Comparison of ENCODE assay signal across 9 cellular contexts in the genomic region with DNA sequence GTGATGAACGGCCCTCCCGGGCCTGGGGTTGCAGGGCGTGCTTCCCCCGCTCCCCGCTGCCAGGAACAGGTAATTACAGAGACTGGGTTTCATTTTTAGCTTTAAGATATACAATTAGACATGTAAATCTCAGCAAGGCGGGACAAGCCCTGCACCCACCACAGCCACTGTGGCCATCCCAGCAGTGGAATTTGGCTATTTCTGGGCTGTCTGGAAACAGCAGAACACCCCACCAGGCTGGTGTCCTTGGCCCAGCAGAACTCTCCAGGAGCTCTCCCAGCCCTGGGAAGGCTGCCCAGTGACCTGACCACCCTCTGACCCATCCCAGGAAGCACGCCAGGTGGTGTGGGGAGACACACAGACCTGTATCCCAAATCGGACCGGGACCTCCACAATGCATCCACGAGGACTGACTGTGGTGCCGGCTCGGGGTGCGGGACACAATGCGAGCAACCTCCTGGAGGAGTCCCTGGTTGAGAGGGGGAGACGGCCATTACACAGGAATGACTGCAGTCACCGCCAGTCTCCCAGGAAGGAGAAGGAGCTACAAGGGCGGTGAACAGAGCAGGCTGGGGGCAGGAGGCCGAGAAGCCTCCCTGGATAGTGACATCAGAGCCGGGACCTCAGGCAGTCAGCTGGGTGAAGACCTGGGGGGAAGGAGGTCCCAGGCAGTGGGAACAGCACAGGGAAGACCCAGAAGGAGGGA. TPM values are rescaled to one million over a fixed set of nuclear protein-coding genes. Genes with fewer than 3 reads are reported as not detected.
DNase-seq lines count a peak whose midpoint lies in the region; ATAC-seq and TF ChIP-seq lines count a peak whose summit lies in the region.
"Had no signal": no experiment of that assay in that cellular context is flagged by ENCODE, and none has a peak within 500 bp of the region (broad histone marks: within the 10 kb centered on the region; RNA-seq: fewer than 3 reads in every experiment).

No MANE protein-coding gene starts in this region.

- H3K4me3 ChIP-seq in right lobe of liver: no peak overlapping the region

- POLR2A ChIA-PET in activated CD4-positive, alpha-beta memory T cell treated with anti-CD3 and anti-CD28 coated beads for 36 hours (lab: Charles Lee): interaction anchor here (1.5 to 2.2 kb wide), 2 partner anchors 8 to 9 kb away, joined by 3 to 6 read pairs; no protein-coding TSS in a partner anchor
- POLR2A ChIA-PET in activated CD4-positive, alpha-beta memory T cell treated with anti-CD3 and anti-CD28 coated beads, Interleukin-2, amount 10 ng/mL, durations not matched to agents 7 days and 5 days (lab: Charles Lee): interaction anchor here (1.4 kb wide), 1 partner anchor 9 kb away, joined by 8 read pairs; no protein-coding TSS in a partner anchor

- ATAC-seq in right lobe of liver: peak; percentile 47 to 70 (median 68)
- ATAC-seq in natural killer cell: no peak

- H3K27me3 Mint-ChIP-seq in activated CD4-positive, alpha-beta memory T cell treated with anti-CD3 and anti-CD28 coated beads for 36 hours: no peaks in the 10 kb centered on the region
- H3K27me3 Mint-ChIP-seq in activated CD4-positive, alpha-beta memory T cell treated with anti-CD3 and anti-CD28 coated beads, Interleukin-2, amount 10 ng/mL, durations not matched to agents 7 days and 5 days: no peaks in the 10 kb centered on the region
- H3K27me3 Mint-ChIP-seq in activated T-helper 1 cell treated with anti-CD3 and anti-CD28 coated beads, Interleukin-12 subunit alpha, Interleukin-12 subunit beta, Interleukin-2, Interleukin-4 antibody, amounts not matched to agents 30 ng/mL and 10 ng/mL and 1 ng/mL, durations not matched to agents 14 hours and 24 hours and 36 hours (ENCODE audit: insufficient read depth): no peaks in the 10 kb centered on the region
- no peaks in the 10 kb centered on the region for H3K27me3 Mint-ChIP-seq in natural killer cell (ENCODE audit: low read depth in 2 of 2)

- intact Hi-C loops in activated CD4-positive, alpha-beta memory T cell treated with anti-CD3 and anti-CD28 coated beads for 36 hours (cut with micrococcal nuclease): no loop called here
- intact Hi-C loops in activated T-helper 1 cell treated with anti-CD3 and anti-CD28 coated beads, Interleukin-12 subunit alpha, Interleukin-12 subunit beta, Interleukin-2, Interleukin-4 antibody, amounts not matched to agents 30 ng/mL and 10 ng/mL and 1 ng/mL, durations not matched to agents 14 hours and 24 hours and 36 hours (cut with micrococcal nuclease): no loop called here
- intact Hi-C loops in right lobe of liver (cut with DNase I) (no loop called here), natural killer cell (cut with micrococcal nuclease) (no loop called here)

- no peaks in the 10 kb centered on the region for H3K36me3 ChIP-seq in right lobe of liver

- no peak for TF ChIP-seq POLR2A in right lobe of liver (IDR thresholded peaks at IDR 0.05)

- peaks cover 4% of the 10 kb centered on the region for H3K36me3 Mint-ChIP-seq in activated CD4-positive, alpha-beta memory T cell treated with anti-CD3 and anti-CD28 coated beads for 36 hours
- peaks cover 55% of the 10 kb centered on the region for H3K36me3 Mint-ChIP-seq in activated CD4-positive, alpha-beta memory T cell treated with anti-CD3 and anti-CD28 coated beads, Interleukin-2, amount 10 ng/mL, durations not matched to agents 7 days and 5 days (ENCODE audit: low read depth)
- H3K36me3 Mint-ChIP-seq in activated T-helper 1 cell treated with anti-CD3 and anti-CD28 coated beads, Interleukin-12 subunit alpha, Interleukin-12 subunit beta, Interleukin-2, Interleukin-4 antibody, amounts not matched to agents 30 ng/mL and 10 ng/mL and 1 ng/mL, durations not matched to agents 14 hours and 24 hours and 36 hours (ENCODE audit: low read depth): peaks cover 32% of the 10 kb centered on the region
- H3K36me3 Mint-ChIP-seq in natural killer cell: no peaks in the 10 kb centered on the region

- CTCF ChIA-PET in activated CD4-positive, alpha-beta memory T cell treated with anti-CD3 and anti-CD28 coated beads for 36 hours (lab: Charles Lee): interaction anchor here (1.6 to 2.1 kb wide), 2 partner anchors 9 to 20 kb away, joined by 4 to 6 read pairs; no protein-coding TSS in a partner anchor
- CTCF ChIA-PET in activated CD4-positive, alpha-beta memory T cell treated with anti-CD3 and anti-CD28 coated beads, Interleukin-2, amount 10 ng/mL, durations not matched to agents 7 days and 5 days (lab: Charles Lee): no interaction called here

- TF ChIP-seq CTCF in right lobe of liver (IDR thresholded peaks at IDR 0.05) (peak in 1 of 4 donors; percentile 5), natural killer cell (IDR thresholded peaks at IDR 0.05) (no peak)

- peak overlapping the region; percentile 22 for H3K4me3 Mint-ChIP-seq in activated CD4-positive, alpha-beta memory T cell treated with anti-CD3 and anti-CD28 coated beads for 36 hours
- H3K4me3 Mint-ChIP-seq in activated CD4-positive, alpha-beta memory T cell treated with anti-CD3 and anti-CD28 coated beads, Interleukin-2, amount 10 ng/mL, durations not matched to agents 7 days and 5 days: no peak overlapping the region
- H3K4me3 Mint-ChIP-seq in activated T-helper 1 cell treated with anti-CD3 and anti-CD28 coated beads, Interleukin-12 subunit alpha, Interleukin-12 subunit beta, Interleukin-2, Interleukin-4 antibody, amounts not matched to agents 30 ng/mL and 10 ng/mL and 1 ng/mL, durations not matched to agents 14 hours and 24 hours and 36 hours: peak overlapping the region; percentile 1
- H3K4me3 Mint-ChIP-seq in natural killer cell: no peak overlapping the region

- WGBS in right lobe of liver (ENCODE audit: insufficient coverage, low coverage, low lambda C conversion rate, missing lambda C conversion rate): 33% methylated on average over 11 of the region's 19 CpGs

- H3K9me3 ChIP-seq in right lobe of liver: no peaks in the 10 kb centered on the region

- no peak for DNase-seq in activated CD4-positive, alpha-beta memory T cell treated with anti-CD3 and anti-CD28 coated beads for 36 hours
- no peak for DNase-seq in activated CD4-positive, alpha-beta memory T cell treated with anti-CD3 and anti-CD28 coated beads, Interleukin-2, amount 10 ng/mL, durations not matched to agents 7 days and 5 days
- DNase-seq in activated T-helper 1 cell treated with anti-CD3 and anti-CD28 coated beads, Interleukin-12 subunit alpha, Interleukin-12 subunit beta, Interleukin-2, Interleukin-4 antibody, amounts not matched to agents 30 ng/mL and 10 ng/mL and 1 ng/mL, durations not matched to agents 14 hours and 24 hours and 36 hours (ENCODE audit: low spot score): no peak
- DNase-seq in right lobe of liver (peak; percentile 87 to 93 (median 91)), NCI-H510A treated with DMSO at 0.1 percent for 48 hours (lab: John Stamatoyannopoulos, UW) (no peak), natural killer cell (no peak)
- DNase-seq in activated effector memory CD4-positive, alpha-beta T cell treated with anti-CD3 and anti-CD28 coated beads, Interleukin-2, amount 50 U/mL, for 16 hours: no peak
- DNase-seq: T-helper 1 cell had no signal

- H3K4me1 Mint-ChIP-seq in activated CD4-positive, alpha-beta memory T cell treated with anti-CD3 and anti-CD28 coated beads for 36 hours (ENCODE audit: low read depth): peaks cover 97% of the 10 kb centered on the region
- H3K4me1 Mint-ChIP-seq in activated CD4-positive, alpha-beta memory T cell treated with anti-CD3 and anti-CD28 coated beads, Interleukin-2, amount 10 ng/mL, durations not matched to agents 7 days and 5 days: peaks cover 91% of the 10 kb centered on the region
- peaks cover 85% of the 10 kb centered on the region for H3K4me1 Mint-ChIP-seq in activated T-helper 1 cell treated with anti-CD3 and anti-CD28 coated beads, Interleukin-12 subunit alpha, Interleukin-12 subunit beta, Interleukin-2, Interleukin-4 antibody, amounts not matched to agents 30 ng/mL and 10 ng/mL and 1 ng/mL, durations not matched to agents 14 hours and 24 hours and 36 hours (ENCODE audit: low read depth)
- H3K4me1 Mint-ChIP-seq in natural killer cell: peaks cover 6 to 13% of the 10 kb centered on the region in 2 donors

- H3K4me1 ChIP-seq in right lobe of liver: peaks cover 0 to 76% (median 39%) of the 10 kb centered on the region in 4 donors

- no peaks in the 10 kb centered on the region for H3K27me3 ChIP-seq in right lobe of liver

- H3K27ac ChIP-seq in right lobe of liver (peak overlapping the region; percentile 48 to 62 (median 57)), temporal lobe (ENCODE audit: low read depth, low read length) (peak overlapping the region; percentile 98)

- peak overlapping the region; percentile 82 for H3K27ac Mint-ChIP-seq in activated CD4-positive, alpha-beta memory T cell treated with anti-CD3 and anti-CD28 coated beads for 36 hours
- no peak overlapping the region for H3K27ac Mint-ChIP-seq in activated CD4-positive, alpha-beta memory T cell treated with anti-CD3 and anti-CD28 coated beads, Interleukin-2, amount 10 ng/mL, durations not matched to agents 7 days and 5 days
- H3K27ac Mint-ChIP-seq in activated T-helper 1 cell treated with anti-CD3 and anti-CD28 coated beads, Interleukin-12 subunit alpha, Interleukin-12 subunit beta, Interleukin-2, Interleukin-4 antibody, amounts not matched to agents 30 ng/mL and 10 ng/mL and 1 ng/mL, durations not matched to agents 14 hours and 24 hours and 36 hours: peak overlapping the region; percentile 52
- H3K27ac Mint-ChIP-seq in natural killer cell: no peak overlapping the region

- H3K9me3 Mint-ChIP-seq in activated CD4-positive, alpha-beta memory T cell treated with anti-CD3 and anti-CD28 coated beads for 36 hours: no peaks in the 10 kb centered on the region
- H3K9me3 Mint-ChIP-seq in activated CD4-positive, alpha-beta memory T cell treated with anti-CD3 and anti-CD28 coated beads, Interleukin-2, amount 10 ng/mL, durations not matched to agents 7 days and 5 days: no peaks in the 10 kb centered on the region
- no peaks in the 10 kb centered on the region for H3K9me3 Mint-ChIP-seq in activated T-helper 1 cell treated with anti-CD3 and anti-CD28 coated beads, Interleukin-12 subunit alpha, Interleukin-12 subunit beta, Interleukin-2, Interleukin-4 antibody, amounts not matched to agents 30 ng/mL and 10 ng/mL and 1 ng/mL, durations not matched to agents 14 hours and 24 hours and 36 hours
- no peaks in the 10 kb centered on the region for H3K9me3 Mint-ChIP-seq in natural killer cell

RNA-seq across cellular contexts. Expression of a gene that starts 17.3 kb away (rescaled TPM):
- 10 to 100 TPM; 50.7 to 58.0 TPM for total RNA-seq in activated CD4-positive, alpha-beta memory T cell treated with anti-CD3 and anti-CD28 coated beads for 36 hours
- total RNA-seq in activated CD4-positive, alpha-beta memory T cell treated with anti-CD3 and anti-CD28 coated beads, Interleukin-2, amount 10 ng/mL, durations not matched to agents 7 days and 5 days: 100 to 1,000 TPM; 212 to 218 TPM
- 39.8 and 43.4 TPM in 2 replicates for total RNA-seq in activated T-helper 1 cell treated with anti-CD3 and anti-CD28 coated beads, Interleukin-12 subunit alpha, Interleukin-12 subunit beta, Interleukin-2, Interleukin-4 antibody, amounts not matched to agents 30 ng/mL and 10 ng/mL and 1 ng/mL, durations not matched to agents 14 hours and 24 hours and 36 hours
- total RNA-seq in right lobe of liver (10 to 100 TPM in 5 of 6 experiments, 1 to 10 TPM in 1; 9.7 to 54.1 (median 23.6) TPM), temporal lobe (5.2 TPM), natural killer cell (10 to 100 TPM; 10.3 to 36.0 (median 28.2) TPM)

RNA-seq across cellular contexts. Expression of a gene that starts 25.9 kb away (rescaled TPM):
- 10 to 100 TPM; 41.5 to 42.0 TPM for total RNA-seq in activated CD4-positive, alpha-beta memory T cell treated with anti-CD3 and anti-CD28 coated beads for 36 hours
- total RNA-seq in activated CD4-positive, alpha-beta memory T cell treated with anti-CD3 and anti-CD28 coated beads, Interleukin-2, amount 10 ng/mL, durations not matched to agents 7 days and 5 days: 10 to 100 TPM; 48.2 TPM
- total RNA-seq in activated T-helper 1 cell treated with anti-CD3 and anti-CD28 coated beads, Interleukin-12 subunit alpha, Interleukin-12 subunit beta, Interleukin-2, Interleukin-4 antibody, amounts not matched to agents 30 ng/mL and 10 ng/mL and 1 ng/mL, durations not matched to agents 14 hours and 24 hours and 36 hours: 62.6 and 70.2 TPM in 2 replicates
- 10 to 100 TPM; 10.6 to 19.1 (median 13.9) TPM for total RNA-seq in right lobe of liver
- total RNA-seq in temporal lobe: 10.1 TPM
- total RNA-seq in natural killer cell: 10 to 100 TPM; 22.9 to 31.4 (median 24.1) TPM

RNA-seq across cellular contexts. Expression of a gene that starts 32.9 kb away (rescaled TPM):
- 1 to 10 TPM in 1 of 2 experiments, under 1 TPM in 1; 0.94 to 2.9 TPM for total RNA-seq in activated CD4-positive, alpha-beta memory T cell treated with anti-CD3 and anti-CD28 coated beads for 36 hours
- total RNA-seq in activated CD4-positive, alpha-beta memory T cell treated with anti-CD3 and anti-CD28 coated beads, Interleukin-2, amount 10 ng/mL, durations not matched to agents 7 days and 5 days: 1 to 10 TPM; 1.5 to 1.9 TPM
- 1.1 and 1.2 TPM in 2 replicates for total RNA-seq in activated T-helper 1 cell treated with anti-CD3 and anti-CD28 coated beads, Interleukin-12 subunit alpha, Interleukin-12 subunit beta, Interleukin-2, Interleukin-4 antibody, amounts not matched to agents 30 ng/mL and 10 ng/mL and 1 ng/mL, durations not matched to agents 14 hours and 24 hours and 36 hours
- total RNA-seq in right lobe of liver: under 1 TPM in 3 of 6 experiments, not detected in 3; 0.58 to 0.81 (median 0.70) TPM
- 1.2 TPM for total RNA-seq in temporal lobe
- total RNA-seq in natural killer cell: 1 to 10 TPM in 1 of 3 donors, under 1 TPM in 2; 0.52 to 1.4 (median 0.97) TPM

RNA-seq across cellular contexts. Expression of a gene that starts 46.7 kb away (rescaled TPM):
- total RNA-seq in activated CD4-positive, alpha-beta memory T cell treated with anti-CD3 and anti-CD28 coated beads for 36 hours: 10 to 100 TPM; 21.2 to 23.5 TPM
- 10 to 100 TPM; 19.4 to 21.5 TPM for total RNA-seq in activated CD4-positive, alpha-beta memory T cell treated with anti-CD3 and anti-CD28 coated beads, Interleukin-2, amount 10 ng/mL, durations not matched to agents 7 days and 5 days
- total RNA-seq in activated T-helper 1 cell treated with anti-CD3 and anti-CD28 coated beads, Interleukin-12 subunit alpha, Interleukin-12 subunit beta, Interleukin-2, Interleukin-4 antibody, amounts not matched to agents 30 ng/mL and 10 ng/mL and 1 ng/mL, durations not matched to agents 14 hours and 24 hours and 36 hours: 30.8 and 31.6 TPM in 2 replicates
- total RNA-seq in right lobe of liver (10 to 100 TPM in 3 of 6 experiments, 1 to 10 TPM in 3; 3.2 to 23.8 (median 11.2) TPM), temporal lobe (7.4 TPM), natural killer cell (10 to 100 TPM; 18.8 to 33.0 (median 20.4) TPM)

Comparison
In these comparisons a context has a peak if more than half of its experiments do, and no peak if none do; other contexts are left out.
1. H3K27ac Mint-ChIP-seq: peak in activated CD4-positive, alpha-beta memory T cell treated with anti-CD3 and anti-CD28 coated beads for 36 hours (single experiment) and activated T-helper 1 cell treated with anti-CD3 and anti-CD28 coated beads, Interleukin-12 subunit alpha, Interleukin-12 subunit beta, Interleukin-2, Interleukin-4 antibody, amounts not matched to agents 30 ng/mL and 10 ng/mL and 1 ng/mL, durations not matched to agents 14 hours and 24 hours and 36 hours (single experiment); none in activated CD4-positive, alpha-beta memory T cell treated with anti-CD3 and anti-CD28 coated beads, Interleukin-2, amount 10 ng/mL, durations not matched to agents 7 days and 5 days (single experiment) and natural killer cell (0 of 2).
2. H3K4me3 Mint-ChIP-seq: peak in activated CD4-positive, alpha-beta memory T cell treated with anti-CD3 and anti-CD28 coated beads for 36 hours (single experiment) and activated T-helper 1 cell treated with anti-CD3 and anti-CD28 coated beads, Interleukin-12 subunit alpha, Interleukin-12 subunit beta, Interleukin-2, Interleukin-4 antibody, amounts not matched to agents 30 ng/mL and 10 ng/mL and 1 ng/mL, durations not matched to agents 14 hours and 24 hours and 36 hours (single experiment); none in activated CD4-positive, alpha-beta memory T cell treated with anti-CD3 and anti-CD28 coated beads, Interleukin-2, amount 10 ng/mL, durations not matched to agents 7 days and 5 days (single experiment) and natural killer cell (single experiment).
3. DNase-seq: peak in right lobe of liver (3 of 3); none in activated CD4-positive, alpha-beta memory T cell treated with anti-CD3 and anti-CD28 coated beads for 36 hours (single experiment), activated CD4-positive, alpha-beta memory T cell treated with anti-CD3 and anti-CD28 coated beads, Interleukin-2, amount 10 ng/mL, durations not matched to agents 7 days and 5 days (single experiment), activated T-helper 1 cell treated with anti-CD3 and anti-CD28 coated beads, Interleukin-12 subunit alpha, Interleukin-12 subunit beta, Interleukin-2, Interleukin-4 antibody, amounts not matched to agents 30 ng/mL and 10 ng/mL and 1 ng/mL, durations not matched to agents 14 hours and 24 hours and 36 hours (single experiment), NCI-H510A treated with DMSO at 0.1 percent for 48 hours (single experiment), activated effector memory CD4-positive, alpha-beta T cell treated with anti-CD3 and anti-CD28 coated beads, Interleukin-2, amount 50 U/mL, for 16 hours (single experiment) and natural killer cell (single experiment).
4. ATAC-seq: peak in right lobe of liver (4 of 4); none in natural killer cell (0 of 3).